In genomic region chr16:72015124-72015523, GRCh38 we compare ENCODE assay signal across 15 cellular contexts. TPM values are rescaled to one million over a fixed set of nuclear protein-coding genes. Genes with fewer than 3 reads are reported as not detected.
A peak's percentile ranks its signal among the peaks of the same experiment; 100 is the strongest.
DNase-seq lines count a peak whose midpoint lies in the region; ATAC-seq and TF ChIP-seq lines count a peak whose summit lies in the region.
"Had no signal": no experiment of that assay in that cellular context is flagged by ENCODE, and none has a peak within 500 bp of the region (broad histone marks: within the 10 kb centered on the region; RNA-seq: fewer than 3 reads in every experiment).

No MANE protein-coding gene starts in this region.

- TF ChIP-seq CTCF in right atrium auricular region (IDR thresholded peaks at IDR 0.05): no peak
- TF ChIP-seq CTCF in testis (IDR thresholded peaks at IDR 0.05): no peak

- intact Hi-C loops in Right ventricle myocardium superior (cut with DNase I): no loop called here
- intact Hi-C loops in testis (cut with DNase I; ENCODE audit: low total_unique reads): no loop called here

- H3K27ac ChIP-seq in right atrium auricular region: peak overlapping the region; percentile 85 to 95
- no peak overlapping the region for H3K27ac ChIP-seq in testis

- H3K4me3 ChIP-seq in right atrium auricular region: peak overlapping the region; percentile 32 to 41
- no peak overlapping the region for H3K4me3 ChIP-seq in testis

- DNase-seq in right atrium auricular region (ENCODE audit: low spot score): no peak
- no peak for DNase-seq in Right ventricle myocardium superior
- DNase-seq in NCI-H774 (lab: John Stamatoyannopoulos, UW): peak; percentile 6
- DNase-seq in mucosa of gallbladder (ENCODE audit: low spot score): peak; percentile 32
- no peak for DNase-seq in testis
- DNase-seq in activated CD4-positive, alpha-beta T cell treated with anti-CD3 and anti-CD28 coated beads for 1 hour: no peak
- no peak for DNase-seq in SKM-1 treated with dmso at 0.1 percent for 144 hours (lab: John Stamatoyannopoulos, UW; ENCODE audit: unreplicated experiment)
- DNase-seq: AML-193; CD8-positive, alpha-beta T cell; H7; NCI-H1105 treated with DMSO at 0.1 percent for 48 hours; NCI-H1930; NCI-H524 treated with DMSO at 0.1 percent for 48 hours; PC-3 had no signal

- WGBS in testis, 2 donors: 86 to 89% methylated on average over 3 of the region's 3 CpGs

- H3K27me3 ChIP-seq in right atrium auricular region (no peaks in the 10 kb centered on the region), testis (no peaks in the 10 kb centered on the region)

- no peak for ATAC-seq in Right ventricle myocardium superior (ENCODE audit: poor library complexity)
- ATAC-seq: CD8-positive, alpha-beta T cell; PC-3 had no signal

- TF ChIP-seq POLR2A in testis (IDR thresholded peaks at IDR 0.05): no peak

- peaks cover 8% of the 10 kb centered on the region for H3K36me3 ChIP-seq in right atrium auricular region
- H3K36me3 ChIP-seq in testis (ENCODE audit: low read depth, missing control alignments): no peaks in the 10 kb centered on the region

- H3K9me3 ChIP-seq in right atrium auricular region: no peaks in the 10 kb centered on the region
- no peaks in the 10 kb centered on the region for H3K9me3 ChIP-seq in testis

- H3K4me1 ChIP-seq in right atrium auricular region (peaks cover 0 to 59% of the 10 kb centered on the region in 2 donors), testis (peaks cover 13% of the 10 kb centered on the region)

RNA-seq across cellular contexts. Expression of gene DHODH, which starts 6.6 kb away (rescaled TPM):
- total RNA-seq in right atrium auricular region: 10 to 100 TPM; 39.4 to 52.0 TPM
- total RNA-seq in Right ventricle myocardium superior: 8.3 TPM
- total RNA-seq in mucosa of gallbladder: 5.8 TPM
- total RNA-seq in testis: 10 to 100 TPM in 1 of 2 donors, 1 to 10 TPM in 1; 7.8 to 11.4 TPM
- 9.1 TPM for polyA plus RNA-seq in testis (ENCODE audit: insufficient read depth, low read depth, low replicate concordance)

RNA-seq across cellular contexts. Expression of gene PKD1L3, which starts 14.9 kb away (rescaled TPM):
- under 1 TPM; 0.51 to 0.52 TPM for total RNA-seq in right atrium auricular region
- 0.03 TPM for total RNA-seq in Right ventricle myocardium superior
- 0.17 TPM for total RNA-seq in mucosa of gallbladder
- total RNA-seq in testis: 1 to 10 TPM; 1.9 to 2.8 TPM
- 0.65 TPM for polyA plus RNA-seq in testis (ENCODE audit: insufficient read depth, low read depth, low replicate concordance)
- total RNA-seq: CD8-positive, alpha-beta T cell; MCF 10A; PC-3 had no signal

RNA-seq across cellular contexts. Expression of gene HP, which starts 39.2 kb away (rescaled TPM):
- 1,000 to 10,000 TPM in 1 of 2 donors, 10 to 100 TPM in 1; 52.7 to 1,105 TPM for total RNA-seq in right atrium auricular region
- total RNA-seq in Right ventricle myocardium superior: 6.4 TPM
- 27.5 TPM for total RNA-seq in mucosa of gallbladder
- total RNA-seq in testis: under 1 TPM in 1 of 2 donors, not detected in 1; 0.25 TPM
- polyA plus RNA-seq in testis (ENCODE audit: insufficient read depth, low read depth, low replicate concordance): 35.1 TPM
- total RNA-seq: CD8-positive, alpha-beta T cell; MCF 10A; PC-3 had no signal

RNA-seq across cellular contexts. Expression of gene HPR, which starts 47.9 kb away (rescaled TPM):
- total RNA-seq in right atrium auricular region (10 to 100 TPM; 16.1 to 25.4 TPM), Right ventricle myocardium superior (87.8 TPM), mucosa of gallbladder (0.43 TPM), testis (1 to 10 TPM; 2.4 to 2.5 TPM)
- 1.8 TPM for polyA plus RNA-seq in testis (ENCODE audit: insufficient read depth, low read depth, low replicate concordance)
- total RNA-seq: CD8-positive, alpha-beta T cell; H7; MCF 10A; PC-3 had no signal

Comparison
In these comparisons a context has a peak if more than half of its experiments do, and no peak if none do; other contexts are left out.
1. DNase-seq: peak in NCI-H774 (single experiment) and mucosa of gallbladder (single experiment); none in right atrium auricular region (single experiment), Right ventricle myocardium superior (single experiment), testis (single experiment), activated CD4-positive, alpha-beta T cell treated with anti-CD3 and anti-CD28 coated beads for 1 hour (single experiment) and SKM-1 treated with dmso at 0.1 percent for 144 hours (single experiment).
2. H3K27ac ChIP-seq: peak in right atrium auricular region (2 of 2); none in testis (0 of 2).
3. H3K4me3 ChIP-seq: peak in right atrium auricular region (2 of 2); none in testis (0 of 2).